Comparison of ENCODE assay signal across 8 cellular contexts in genomic region chr18:24427484-24427883, GRCh38. TPM values are rescaled to one million over a fixed set of nuclear protein-coding genes. Genes with fewer than 3 reads are reported as not detected.
A peak's percentile ranks its signal among the peaks of the same experiment; 100 is the strongest.
DNase-seq lines count a peak whose midpoint lies in the region; ATAC-seq, FAIRE-seq and TF ChIP-seq lines count a peak whose summit lies in the region.

No MANE protein-coding gene starts in this region.

- H3K9me2 ChIP-seq in HCT116 (ENCODE audit: insufficient read depth): no peaks in the 10 kb centered on the region

- TF ChIP-seq CTCF in AG04449 (IDR thresholded peaks at IDR 0.05; ENCODE audit: insufficient read depth, low read length, missing control alignments) (no peak), HCT116 (IDR thresholded peaks at IDR 0.05 in 2 of 3, conservative IDR thresholded peaks at IDR 0.05 in 1 of 3; ENCODE audit: borderline replicate concordance in 1 of 3, insufficient read depth in 1 of 3, low read depth in 2 of 3, low read length in 2 of 3) (no peak), keratinocyte (optimal IDR thresholded peaks at IDR 0.05 in 1 of 3, IDR thresholded peaks at IDR 0.05 in 1 of 3, conservative IDR thresholded peaks at IDR 0.05 in 1 of 3; ENCODE audit: extremely low read depth in 1 of 3, insufficient read depth in 2 of 3, low read length in 3 of 3) (no peak), tibial artery (IDR thresholded peaks at IDR 0.05) (no peak)

- no peak for TF ChIP-seq POLR2A in HCT116 (IDR thresholded peaks at IDR 0.05; ENCODE audit: borderline replicate concordance, extremely low read depth, insufficient read depth, insufficient read length)

- peaks cover 5 to 21% of the 10 kb centered on the region in 2 experiments; a peak in 3 of 4 replicates for H3K4me1 ChIP-seq in HCT116 (ENCODE audit: control insufficient read depth in 1 of 2, insufficient read depth in 2 of 2, low read length in 2 of 2)
- peaks cover 12% of the 10 kb centered on the region for H3K4me1 ChIP-seq in keratinocyte (ENCODE audit: control insufficient read depth, extremely low read depth, insufficient read depth, low read length)
- H3K4me1 ChIP-seq in tibial artery: peaks cover 0 to 16% (median 3%) of the 10 kb centered on the region in 4 donors

- no peak for FAIRE-seq in keratinocyte (lab: Jason Lieb, UNC)

- CTCF ChIA-PET in AG04449 (lab: Yijun Ruan, JAX) (interaction anchor here (1.0 to 1.8 kb wide), 4 partner anchors 8 to 30 kb away, joined by 3 to 6 read pairs (median 4); partner anchors contain the start of gene OSBPL1A), HCT116 (lab: Charles Lee) (interaction anchor here (1.4 to 1.5 kb wide), 2 partner anchors 60 to 68 kb away, joined by 4 to 5 read pairs; no protein-coding TSS in a partner anchor)

- H2AFZ ChIP-seq in HCT116 (ENCODE audit: low read depth, low read length, poor library complexity, severe bottlenecking) (no peak overlapping the region), keratinocyte (ENCODE audit: control insufficient read depth, low read length) (peak overlapping the region; percentile 88)

- H3K36me3 ChIP-seq in HCT116 (ENCODE audit: control insufficient read depth in 1 of 2, insufficient read depth in 2 of 2, low read length in 2 of 2): peaks cover 2 to 9% of the 10 kb centered on the region in 2 experiments; a peak in 1 of 4 replicates
- H3K36me3 ChIP-seq in keratinocyte (ENCODE audit: control insufficient read depth in 2 of 2, extremely low read depth in 1 of 2, insufficient read depth in 2 of 2, low read length in 2 of 2): peaks cover 2 to 5% of the 10 kb centered on the region in 2 experiments
- peaks cover 0 to 13% (median 6%) of the 10 kb centered on the region in 3 donors for H3K36me3 ChIP-seq in tibial artery

- H3K9me1 ChIP-seq in keratinocyte (ENCODE audit: control insufficient read depth, extremely low read depth, insufficient read depth, low read length): no peaks in the 10 kb centered on the region

- H3K79me2 ChIP-seq in HCT116 (ENCODE audit: insufficient read depth, low read length) (peaks cover 31% of the 10 kb centered on the region), keratinocyte (ENCODE audit: control insufficient read depth, insufficient read depth, low read length) (peaks cover 13% of the 10 kb centered on the region)

- POLR2A ChIA-PET in AG04449 (lab: Yijun Ruan, JAX) (interaction anchor here (1.2 to 1.5 kb wide), 2 partner anchors 13 to 30 kb away, joined by 3 to 8 read pairs; partner anchors contain the start of gene OSBPL1A), HCT116 (lab: Charles Lee) (interaction anchor here (1.1 to 1.6 kb wide), 2 partner anchors 9 to 10 kb away, joined by 3 to 5 read pairs; no protein-coding TSS in a partner anchor)

- DNase-seq in AG04449 (ENCODE audit: low read depth, low spot score) (no peak), HCT116 (ENCODE audit: low read depth, low spot score) (no peak), keratinocyte (ENCODE audit: low read depth, low spot score) (no peak), tibial artery (no peak), NCI-H2196 (lab: John Stamatoyannopoulos, UW; ENCODE audit: unreplicated experiment) (no peak), posterior vena cava (ENCODE audit: low spot score) (no peak)

- H3K4me1 Mint-ChIP-seq in activated T-helper 17 cell treated with anti-CD3 and anti-CD28 coated beads, Interleukin-2, amount 50 U/mL, for 72 hours: peaks cover 11% of the 10 kb centered on the region

- dilution Hi-C loops in keratinocyte (cut with MboI; ENCODE audit: extremely low pct_ligation_motif_present, low sequenced_read_pairs): no loop called here

- H3K4me2 ChIP-seq in HCT116 (ENCODE audit: low read length) (peak overlapping the region; percentile 70), keratinocyte (ENCODE audit: control insufficient read depth, extremely low read depth, insufficient read depth, low read depth, low read length) (peak overlapping the region; percentile 93)

- peak overlapping the region; percentile 80 for H3K4me3 Mint-ChIP-seq in activated T-helper 17 cell treated with anti-CD3 and anti-CD28 coated beads, Interleukin-2, amount 50 U/mL, for 72 hours

- H4K20me1 ChIP-seq in HCT116 (ENCODE audit: insufficient read depth): no peaks in the 10 kb centered on the region
- no peaks in the 10 kb centered on the region for H4K20me1 ChIP-seq in keratinocyte (ENCODE audit: control insufficient read depth, extremely low read depth, insufficient read depth, low read length)

- peaks cover 11% of the 10 kb centered on the region for H3K36me3 Mint-ChIP-seq in activated T-helper 17 cell treated with anti-CD3 and anti-CD28 coated beads, Interleukin-2, amount 50 U/mL, for 72 hours (ENCODE audit: low read depth)

- H3K9ac ChIP-seq in HCT116 (ENCODE audit: low read length) (peak overlapping the region; percentile 97), keratinocyte (ENCODE audit: control insufficient read depth, extremely low read depth, insufficient read depth, low read length) (peak overlapping the region; percentile 94)

- no peaks in the 10 kb centered on the region for H3K27me3 ChIP-seq in HCT116 (ENCODE audit: insufficient read depth, low read length)
- H3K27me3 ChIP-seq in keratinocyte (ENCODE audit: control insufficient read depth, extremely low read depth, insufficient read depth, low read length): no peaks in the 10 kb centered on the region
- peaks cover 0 to 2% of the 10 kb centered on the region in 2 donors for H3K27me3 ChIP-seq in tibial artery

- RAD21 ChIA-PET in HCT116 (lab: Charles Lee; ENCODE audit: low non-redundant PET in 1 of 2, low total read pairs in 2 of 2, uncharacterized antibody in 2 of 2, unreplicated experiment in 2 of 2): no interaction called here

- no peaks in the 10 kb centered on the region for H3K9me3 ChIP-seq in HCT116 (ENCODE audit: control insufficient read depth in 1 of 2, insufficient read depth in 1 of 2, low read depth in 1 of 2, low read length in 2 of 2)
- H3K9me3 ChIP-seq in keratinocyte (ENCODE audit: control insufficient read depth, low read depth, low read length): no peaks in the 10 kb centered on the region
- H3K9me3 ChIP-seq in tibial artery: no peaks in the 10 kb centered on the region

- H3K27ac Mint-ChIP-seq in activated T-helper 17 cell treated with anti-CD3 and anti-CD28 coated beads, Interleukin-2, amount 50 U/mL, for 72 hours: peak overlapping the region; percentile 73

- BruUV-seq in HCT116 (replicated peaks; lab: Mats Ljungman, UMichigan): no TSS peak

- peak; percentile 35 for ATAC-seq in HCT116
- ATAC-seq in activated T-helper 17 cell treated with anti-CD3 and anti-CD28 coated beads, Interleukin-2, amount 50 U/mL, for 72 hours (replicated peaks): peak; percentile 33
- ATAC-seq in HG03354 (IDR thresholded peaks at IDR 0.05; ENCODE audit: poor library complexity, severe bottlenecking, unreplicated experiment): no peak

- H3K27ac ChIP-seq in HCT116 (ENCODE audit: low read depth, low read length) (peak overlapping the region; percentile 96; the same call in 1 of the 2 replicates), keratinocyte (ENCODE audit: control insufficient read depth, insufficient read depth, low read length) (peak overlapping the region; percentile 91), tibial artery (peak overlapping the region in 1 of 2 donors; percentile 86)

- intact Hi-C loops in HCT116 (cut with micrococcal nuclease): loop anchor here (5.0 to 10.0 kb wide), 2 partner anchors 60 to 73 kb away; no protein-coding TSS in a partner anchor
- intact Hi-C loops in tibial artery (cut with DNase I; ENCODE audit: low total_unique reads): loop anchor here (10.0 kb wide), 2 partner anchors 57 to 73 kb away; no protein-coding TSS in a partner anchor
- intact Hi-C loops in posterior vena cava (cut with DNase I): no loop called here

- H3K27me3 Mint-ChIP-seq in activated T-helper 17 cell treated with anti-CD3 and anti-CD28 coated beads, Interleukin-2, amount 50 U/mL, for 72 hours: peaks cover 10% of the 10 kb centered on the region

- no peak for TF ChIP-seq RAD21 in HCT116 (IDR thresholded peaks at IDR 0.05; ENCODE audit: low read depth)

- H3K9me3 Mint-ChIP-seq in activated T-helper 17 cell treated with anti-CD3 and anti-CD28 coated beads, Interleukin-2, amount 50 U/mL, for 72 hours: peaks cover 5% of the 10 kb centered on the region

- peak overlapping the region; percentile 77 for H3K4me3 ChIP-seq in AG04449 (ENCODE audit: low read depth, low read length)
- H3K4me3 ChIP-seq in HCT116 (replicated peaks in 1 of 2; ENCODE audit: low read depth in 1 of 2, low read length in 2 of 2): peak overlapping the region; percentile 60 to 76
- peak overlapping the region; percentile 84 to 97 (median 90) for H3K4me3 ChIP-seq in keratinocyte (ENCODE audit: control insufficient read depth in 2 of 3, extremely low read depth in 1 of 3, insufficient read depth in 2 of 3, low read depth in 1 of 3, low read length in 3 of 3)
- peak overlapping the region; percentile 80 to 83 for H3K4me3 ChIP-seq in tibial artery

RNA-seq across cellular contexts. Expression of gene IMPACT, which starts 1.0 kb away (rescaled TPM):
- 46.4 TPM for total RNA-seq in HCT116 (2021; ENCODE audit: unreplicated experiment)
- 13.5 and 19.1 TPM in 2 replicates for polyA plus RNA-seq in HCT116 (2012)
- total RNA-seq in activated T-helper 17 cell treated with anti-CD3 and anti-CD28 coated beads, Interleukin-2, amount 50 U/mL, for 72 hours: 10 to 100 TPM in 1 of 2 donors, 1 to 10 TPM in 1; 8.9 to 13.0 TPM
- 18.8 to 35.3 TPM (median 23.7 TPM) in 3 replicates for polyA plus RNA-seq in keratinocyte
- polyA plus RNA-seq in keratinocyte (2011; ENCODE audit: low read depth): 95.5 TPM
- polyA plus RNA-seq in keratinocyte (2011; cell fraction: cytosol; rRNA removed): 21.6 and 39.5 TPM in 2 replicates
- 14.3 and 17.9 TPM in 2 replicates for polyA plus RNA-seq in keratinocyte (2011; cell fraction: nucleus; rRNA removed)
- polyA plus RNA-seq in keratinocyte (2012; ENCODE audit: low replicate concordance): 26.2 and 26.3 TPM in 2 replicates
- 2.2 to 20.0 TPM (median 13.4 TPM) in 3 replicates for polyA minus RNA-seq in keratinocyte
- polyA minus RNA-seq in keratinocyte (2011; cell fraction: cytosol; rRNA and poly(A)+ RNA removed): 14.4 TPM
- polyA minus RNA-seq in keratinocyte (2011; cell fraction: nucleus; rRNA and poly(A)+ RNA removed): 4.1 and 9.5 TPM in 2 replicates
- total RNA-seq in posterior vena cava: 10 to 100 TPM; 27.8 to 34.8 TPM

RNA-seq across cellular contexts. Expression of gene OSBPL1A, which starts 29.9 kb away (rescaled TPM):
- 18.9 TPM for total RNA-seq in HCT116 (2021; ENCODE audit: unreplicated experiment)
- polyA plus RNA-seq in HCT116 (2012): 12.8 and 15.1 TPM in 2 replicates
- total RNA-seq in activated T-helper 17 cell treated with anti-CD3 and anti-CD28 coated beads, Interleukin-2, amount 50 U/mL, for 72 hours: 1 to 10 TPM; 2.8 to 4.1 TPM
- 16.0 to 26.2 TPM (median 17.7 TPM) in 3 replicates for polyA plus RNA-seq in keratinocyte
- polyA plus RNA-seq in keratinocyte (2011; ENCODE audit: low read depth): 148 TPM
- polyA plus RNA-seq in keratinocyte (2011; cell fraction: cytosol; rRNA removed): 20.5 and 33.5 TPM in 2 replicates
- 19.3 and 20.9 TPM in 2 replicates for polyA plus RNA-seq in keratinocyte (2011; cell fraction: nucleus; rRNA removed)
- 17.4 and 34.2 TPM in 2 replicates for polyA plus RNA-seq in keratinocyte (2012; ENCODE audit: low replicate concordance)
- polyA minus RNA-seq in keratinocyte: 14.0 to 28.3 TPM (median 27.6 TPM) in 3 replicates
- 19.6 TPM for polyA minus RNA-seq in keratinocyte (2011; cell fraction: cytosol; rRNA and poly(A)+ RNA removed)
- 12.1 and 18.3 TPM in 2 replicates for polyA minus RNA-seq in keratinocyte (2011; cell fraction: nucleus; rRNA and poly(A)+ RNA removed)
- 10 to 100 TPM; 51.0 to 57.3 TPM for total RNA-seq in posterior vena cava

RNA-seq across cellular contexts. Expression of gene HRH4, which starts 33.0 kb away (rescaled TPM):
- not detected for total RNA-seq in HCT116 (2021; ENCODE audit: unreplicated experiment)
- polyA plus RNA-seq in HCT116 (2012): not detected in 2 replicates
- 1 to 10 TPM; 2.2 to 3.8 TPM for total RNA-seq in activated T-helper 17 cell treated with anti-CD3 and anti-CD28 coated beads, Interleukin-2, amount 50 U/mL, for 72 hours
- polyA plus RNA-seq in keratinocyte: 0.01 to 0.15 TPM (median 0.03 TPM) in 3 replicates
- polyA plus RNA-seq in keratinocyte (2011; ENCODE audit: low read depth): not detected
- polyA plus RNA-seq in keratinocyte (2011; cell fraction: cytosol; rRNA removed): 0.02 and 0.03 TPM in 2 replicates
- 0.15 and 0.19 TPM in 2 replicates for polyA plus RNA-seq in keratinocyte (2011; cell fraction: nucleus; rRNA removed)
- polyA plus RNA-seq in keratinocyte (2012; ENCODE audit: low replicate concordance): 0.13 TPM in 1 of 2 replicates, not detected in the other
- 0.13 TPM in 1 of 3 replicates, not detected in the others for polyA minus RNA-seq in keratinocyte
- not detected for polyA minus RNA-seq in keratinocyte (2011; cell fraction: cytosol; rRNA and poly(A)+ RNA removed)
- polyA minus RNA-seq in keratinocyte (2011; cell fraction: nucleus; rRNA and poly(A)+ RNA removed): 0.11 and 0.23 TPM in 2 replicates
- not detected for total RNA-seq in posterior vena cava

Comparison
In these comparisons a context has a peak if more than half of its experiments do, and no peak if none do; other contexts are left out.
1. intact Hi-C loops: an anchor here in HCT116 (5.0 to 10.0 kb wide) and tibial artery (10.0 kb wide); none called in posterior vena cava.